ENCODE assay signal across 8 cellular contexts in the genomic region with DNA sequence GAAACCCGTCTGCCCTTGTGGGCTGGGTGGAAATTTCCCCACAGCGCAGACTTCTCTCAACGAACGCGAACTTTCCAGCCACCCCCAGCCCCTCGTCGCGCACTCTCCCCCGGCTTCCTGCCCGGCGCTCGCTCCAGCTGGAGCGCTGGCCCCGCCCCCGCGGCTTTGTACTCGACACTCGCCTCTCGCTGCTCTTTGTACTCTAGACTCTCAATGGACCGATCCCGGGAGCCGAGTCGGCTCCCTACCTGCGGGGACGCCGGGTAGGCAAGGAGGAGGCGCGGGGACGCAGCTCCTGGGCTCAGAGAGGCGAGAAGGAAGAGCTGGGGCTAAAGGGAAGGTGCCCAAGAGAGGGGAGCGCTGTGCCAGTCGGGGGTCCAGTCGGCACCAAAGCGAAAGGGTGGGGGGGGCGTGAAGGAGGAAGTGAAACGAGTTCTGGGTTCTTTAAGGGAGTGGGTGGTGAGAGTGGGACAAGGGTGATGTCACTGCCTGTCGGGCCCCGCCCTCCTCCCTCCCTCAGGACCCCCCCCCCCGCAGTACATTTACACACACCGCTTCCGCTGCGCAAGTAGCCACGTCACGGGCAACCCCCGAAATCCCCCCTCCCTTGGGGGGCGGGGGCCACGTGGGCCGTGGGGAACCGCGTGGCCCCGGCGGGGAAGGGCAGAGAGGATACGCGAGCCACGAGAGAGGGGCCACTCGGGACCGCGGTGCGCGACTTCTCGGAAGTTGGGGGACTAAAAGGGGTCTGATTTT. TPM values are rescaled to one million over a fixed set of nuclear protein-coding genes. Genes with fewer than 3 reads are reported as not detected.
DNase-seq lines count a peak whose midpoint lies in the region; ATAC-seq and TF ChIP-seq lines count a peak whose summit lies in the region.

No MANE protein-coding gene starts in this region.

- peaks cover 50% of the 10 kb centered on the region for H3K4me1 Mint-ChIP-seq in activated CD8-positive, alpha-beta T cell treated with anti-CD3 and anti-CD28 coated beads for 36 hours (ENCODE audit: low read depth)

- H3K27ac Mint-ChIP-seq in activated CD8-positive, alpha-beta T cell treated with anti-CD3 and anti-CD28 coated beads for 36 hours = peak overlapping the region; percentile 98

- TF ChIP-seq CTCF in activated CD8-positive, alpha-beta T cell treated with anti-CD3 and anti-CD28 coated beads for 36 hours (IDR thresholded peaks at IDR 0.05) = no peak
- no peak for TF ChIP-seq CTCF in lower leg skin (IDR thresholded peaks at IDR 0.05)

- POLR2A ChIA-PET in activated CD8-positive, alpha-beta T cell treated with anti-CD3 and anti-CD28 coated beads for 36 hours (lab: Charles Lee) = interaction anchor here (0.6 to 6.6 kb wide), 7 partner anchors 9 to 157 kb away, joined by 3 to 35 read pairs (median 5); a partner anchor contains a TSS

- intact Hi-C loops in activated CD8-positive, alpha-beta T cell treated with anti-CD3 and anti-CD28 coated beads for 36 hours (cut with micrococcal nuclease) = loop anchor here (2.0 to 5.0 kb wide), 2 partner anchors 13 to 44 kb away; a partner anchor contains a TSS
- intact Hi-C loops in lower leg skin (cut with DNase I; ENCODE audit: low total_unique reads) = no loop called here

- H3K27me3 Mint-ChIP-seq in activated CD8-positive, alpha-beta T cell treated with anti-CD3 and anti-CD28 coated beads for 36 hours = no peaks in the 10 kb centered on the region

- H3K4me3 ChIP-seq in duodenal mucosa (ENCODE audit: low read depth in 1 of 2, low read length in 2 of 2) (peak overlapping the region; percentile 69 to 86), lower leg skin (ENCODE audit: low read depth, poor library complexity, severe bottlenecking) (peak overlapping the region; percentile 55)

- peaks cover 20 to 23% of the 10 kb centered on the region in 2 donors for H3K36me3 ChIP-seq in duodenal mucosa (ENCODE audit: control insufficient read depth in 1 of 2, insufficient read depth in 2 of 2, low read length in 2 of 2)

- H3K4me1 ChIP-seq in duodenal mucosa (ENCODE audit: control insufficient read depth in 1 of 2, insufficient read depth in 2 of 2, low read length in 2 of 2) = peaks cover 37 to 42% of the 10 kb centered on the region in 2 donors

- no peaks in the 10 kb centered on the region for H3K9me3 ChIP-seq in duodenal mucosa (ENCODE audit: control insufficient read depth in 1 of 2, low read length in 2 of 2)

- H3K27ac ChIP-seq in duodenal mucosa (ENCODE audit: low read depth, low read length) = peak overlapping the region; percentile 98

- H3K4me3 Mint-ChIP-seq in activated CD8-positive, alpha-beta T cell treated with anti-CD3 and anti-CD28 coated beads for 36 hours = peak overlapping the region; percentile 83

- H3K27me3 ChIP-seq in duodenal mucosa (ENCODE audit: control insufficient read depth in 1 of 2, insufficient read depth in 2 of 2, low read length in 2 of 2) = no peaks in the 10 kb centered on the region

- WGBS in lower leg skin, 2 donors = 1% methylated on average over 57 to 61 of the region's 61 CpGs

- DNase-seq in NCI-H82 treated with DMSO at 0.1 percent for 48 hours (lab: John Stamatoyannopoulos, UW; ENCODE audit: unreplicated experiment) (peak; percentile 78), lower leg skin (ENCODE audit: low spot score in 2 of 2) (peak; percentile 62 to 96)
- peak; percentile 94 for DNase-seq in activated CD8-positive, alpha-beta T cell treated with anti-CD3 and anti-CD28 coated beads for 36 hours
- DNase-seq in stimulated activated CD4-positive, alpha-beta T cell treated with anti-CD3 and anti-CD28 coated beads, Interleukin-4, amount 100 ng/mL, for 24 hours = peak; percentile 89

- peak overlapping the region; percentile 96 to 99 for H3K9ac ChIP-seq in duodenal mucosa (ENCODE audit: low read depth in 1 of 2, low read length in 2 of 2)

- peak; percentile 26 for ATAC-seq in GM18505 (IDR thresholded peaks at IDR 0.05; ENCODE audit: unreplicated experiment)
- ATAC-seq in HG03378 (IDR thresholded peaks at IDR 0.05; ENCODE audit: unreplicated experiment) = peak; percentile 27
- peak; percentile 25 for ATAC-seq in activated CD8-positive, alpha-beta T cell treated with anti-CD3 and anti-CD28 coated beads for 36 hours
- no peak for ATAC-seq in GM21390 (IDR thresholded peaks at IDR 0.05; ENCODE audit: unreplicated experiment)

- TF ChIP-seq POLR2A in GM18505 (IDR thresholded peaks at IDR 0.05; ENCODE audit: borderline replicate concordance, extremely low read depth, insufficient read depth, insufficient read length) = peak; percentile 66
- TF ChIP-seq POLR2A in lower leg skin (IDR thresholded peaks at IDR 0.05) = no peak

- CTCF ChIA-PET in activated CD8-positive, alpha-beta T cell treated with anti-CD3 and anti-CD28 coated beads for 36 hours (lab: Charles Lee) = interaction anchor here (1.0 to 1.8 kb wide), 2 partner anchors 9 to 14 kb away, joined by 3 to 5 read pairs; a partner anchor contains a TSS

- peaks cover 45% of the 10 kb centered on the region for H3K36me3 Mint-ChIP-seq in activated CD8-positive, alpha-beta T cell treated with anti-CD3 and anti-CD28 coated beads for 36 hours (ENCODE audit: low read depth)

- H3K9me3 Mint-ChIP-seq in activated CD8-positive, alpha-beta T cell treated with anti-CD3 and anti-CD28 coated beads for 36 hours = no peaks in the 10 kb centered on the region

RNA-seq across cellular contexts. Expression of a gene that starts 9.7 kb away (rescaled TPM):
- 10 to 100 TPM; 49.2 to 53.8 TPM for total RNA-seq in activated CD8-positive, alpha-beta T cell treated with anti-CD3 and anti-CD28 coated beads for 36 hours
- total RNA-seq in lower leg skin = 10 to 100 TPM; 12.5 to 30.9 (median 18.0) TPM

RNA-seq across cellular contexts. Expression of a gene that starts 11.2 kb away (rescaled TPM):
- total RNA-seq in activated CD8-positive, alpha-beta T cell treated with anti-CD3 and anti-CD28 coated beads for 36 hours = 1 to 10 TPM; 2.4 to 2.9 TPM
- total RNA-seq in lower leg skin = 1 to 10 TPM in 3 of 4 donors, under 1 TPM in 1; 0.91 to 5.9 (median 3.4) TPM

RNA-seq across cellular contexts. Expression of a gene that starts 13.6 kb away (rescaled TPM):
- 10 to 100 TPM; 72.8 to 77.2 TPM for total RNA-seq in activated CD8-positive, alpha-beta T cell treated with anti-CD3 and anti-CD28 coated beads for 36 hours
- 100 to 1,000 TPM in 1 of 4 donors, 10 to 100 TPM in 3; 56.8 to 101 (median 91.3) TPM for total RNA-seq in lower leg skin

RNA-seq across cellular contexts. Expression of a gene that starts 14.1 kb away (rescaled TPM):
- total RNA-seq in activated CD8-positive, alpha-beta T cell treated with anti-CD3 and anti-CD28 coated beads for 36 hours = 10 to 100 TPM; 13.5 to 16.2 TPM
- total RNA-seq in lower leg skin = 10 to 100 TPM in 1 of 4 donors, 1 to 10 TPM in 3; 7.0 to 14.1 (median 9.1) TPM

RNA-seq across cellular contexts. Expression of a gene that starts 44.9 kb away (rescaled TPM):
- 100 to 1,000 TPM; 130 to 139 TPM for total RNA-seq in activated CD8-positive, alpha-beta T cell treated with anti-CD3 and anti-CD28 coated beads for 36 hours
- total RNA-seq in lower leg skin = 10 to 100 TPM; 36.8 to 71.1 (median 54.8) TPM
